Comparison of ENCODE assay signal across 21 cellular contexts in genomic region chr15:97126556-97127233, GRCh38.
DNase-seq lines count a peak whose midpoint lies in the region; ATAC-seq, FAIRE-seq and TF ChIP-seq lines count a peak whose summit lies in the region.
"Had no signal": no experiment of that assay in that cellular context is flagged by ENCODE, and none has a peak within 500 bp of the region (broad histone marks: within the 10 kb centered on the region; RNA-seq: fewer than 3 reads in every experiment).

No MANE protein-coding gene starts in this region.

- H2BK120ac ChIP-seq in H9 (ENCODE audit: low read depth, low read length, poor library complexity, severe bottlenecking) = no peak overlapping the region

- no peak overlapping the region for H3K4me2 ChIP-seq in H9 (ENCODE audit: insufficient read depth, insufficient read length, low read length)
- H3K4me2 ChIP-seq: KMS-11 had no signal

- no peak overlapping the region for H4K8ac ChIP-seq in H9 (replicated peaks; ENCODE audit: insufficient read length, low read depth, low read length)

- 0 out of 7 replicates have a peak, but pooled peaks cover 0 to under 1% (median 0%) of the 10 kb centered on the region in 3 experiments for H3K36me3 Mint-ChIP-seq in H9 (ENCODE audit: insufficient read depth in 1 of 3, low read depth in 3 of 3)
- H3K36me3 Mint-ChIP-seq: activated naive CD4-positive, alpha-beta T cell treated with anti-CD3 and anti-CD28 coated beads, Interleukin-2, amount 50 U/mL, for 72 hours; T-cell had no signal

- no peaks in the 10 kb centered on the region; the same call in 1 of the 2 replicates for H3K27me3 Mint-ChIP-seq in H9 (ENCODE audit: low read depth)
- H3K27me3 Mint-ChIP-seq: stimulated activated naive CD8-positive, alpha-beta T cell treated with anti-CD3 and anti-CD28 coated beads, Interleukin-15, amount 100 ng/mL, for 72 hours; T-cell had no signal

- no peaks in the 10 kb centered on the region for H4K20me1 ChIP-seq in H9 (ENCODE audit: control insufficient read depth, insufficient read depth, insufficient read length)

- no peak overlapping the region for H3T11ph ChIP-seq in H9 (ENCODE audit: low read length)

- no peak for FAIRE-seq in RCC 7860 (lab: Jason Lieb, UNC)

- H3K56ac ChIP-seq in H9 (ENCODE audit: insufficient read length, low read depth, low read length) = no peak overlapping the region

- no peak overlapping the region for H3K9ac ChIP-seq in H9 (ENCODE audit: extremely low read depth, insufficient read length, low read length)
- H3K9ac ChIP-seq: KMS-11 had no signal

- ATAC-seq in left lobe of liver = no peak
- ATAC-seq: activated naive CD4-positive, alpha-beta T cell treated with anti-CD3 and anti-CD28 coated beads, Interleukin-2, amount 50 U/mL, for 72 hours; stimulated activated naive CD8-positive, alpha-beta T cell treated with anti-CD3 and anti-CD28 coated beads, Interleukin-15, amount 100 ng/mL, for 72 hours; T-cell had no signal

- H4K91ac ChIP-seq in H9 (ENCODE audit: insufficient read length, low read depth, low read length) = no peak overlapping the region

- no peak overlapping the region for H3K27ac Mint-ChIP-seq in H9
- H3K27ac Mint-ChIP-seq: activated naive CD4-positive, alpha-beta T cell treated with anti-CD3 and anti-CD28 coated beads, Interleukin-2, amount 50 U/mL, for 72 hours; T-cell had no signal

- no peaks in the 10 kb centered on the region for H3K27me3 ChIP-seq in H9 (ENCODE audit: insufficient read depth, low read length)
- H3K27me3 ChIP-seq: neutrophil, tibial nerve had no signal

- no peak overlapping the region for H3K4me3 Mint-ChIP-seq in H9
- H3K4me3 Mint-ChIP-seq: stimulated activated naive CD8-positive, alpha-beta T cell treated with anti-CD3 and anti-CD28 coated beads, Interleukin-15, amount 100 ng/mL, for 72 hours; T-cell had no signal

- no peak overlapping the region for H2AK5ac ChIP-seq in H9 (ENCODE audit: insufficient read length, low read length)

- H3K79me1 ChIP-seq in H9 (ENCODE audit: insufficient read depth, low read depth, low read length, poor library complexity, severe bottlenecking) = no peaks in the 10 kb centered on the region

- DNase-seq in H9 = peak; percentile 41
- DNase-seq in RCC 7860 (ENCODE audit: low spot score) = peak; percentile 25
- DNase-seq in epithelial cell of esophagus (ENCODE audit: low read depth) = peak; percentile 48
- peak; percentile 51 for DNase-seq in retinal pigment epithelial cell (ENCODE audit: low read depth)
- DNase-seq in DMS53 (lab: John Stamatoyannopoulos, UW) = no peak
- no peak for DNase-seq in left lobe of liver (ENCODE audit: low spot score)
- no peak for DNase-seq in NCI-H526 treated with DMSO at 0.1 percent for 48 hours (lab: John Stamatoyannopoulos, UW)
- DNase-seq: activated CD4-positive, alpha-beta T cell treated with anti-CD3 and anti-CD28 coated beads for 4 hours; AML-193; left ventricle myocardium inferior; NCI-H1048; NCI-H2081; NCI-H524 treated with DMSO at 0.1 percent for 48 hours; SHP77 treated with DMSO at 0.1 percent for 48 hours; stimulated activated CD4-positive, alpha-beta T cell treated with anti-CD3 and anti-CD28 coated beads, Interleukin-4, amount 100 ng/mL, for 4 hours; stimulated activated naive CD8-positive, alpha-beta T cell treated with anti-CD3 and anti-CD28 coated beads, Interleukin-15, amount 100 ng/mL, for 72 hours; T-cell had no signal

- no peaks in the 10 kb centered on the region for H3K4me1 Mint-ChIP-seq in H9
- H3K4me1 Mint-ChIP-seq: stimulated activated naive CD8-positive, alpha-beta T cell treated with anti-CD3 and anti-CD28 coated beads, Interleukin-15, amount 100 ng/mL, for 72 hours; T-cell had no signal

- H3K4me1 ChIP-seq in H9 (ENCODE audit: insufficient read depth, low read length) = no peaks in the 10 kb centered on the region
- H3K4me1 ChIP-seq: left ventricle myocardium inferior, tibial nerve had no signal

- H3K27ac ChIP-seq in H9 (ENCODE audit: insufficient read length, low read depth, low read length) = no peak overlapping the region
- H3K27ac ChIP-seq: KMS-11, left ventricle myocardium inferior, neutrophil, tibial nerve had no signal

- no peaks in the 10 kb centered on the region for H3K9me3 ChIP-seq in H9 (ENCODE audit: control insufficient read depth, low read depth, low read length)
- H3K9me3 ChIP-seq: neutrophil had no signal

- no peak overlapping the region for H3K18ac ChIP-seq in H9 (ENCODE audit: insufficient read length, low read depth, low read length)

- WGBS in H9 (ENCODE audit: extremely low coverage, insufficient read length, low lambda C conversion rate) = no CpG with 5 or more reads among the region's 4 CpGs

- no peak overlapping the region for H2BK20ac ChIP-seq in H9 (ENCODE audit: low read depth, low read length, poor library complexity, severe bottlenecking)

- no peak overlapping the region for H2AFZ ChIP-seq in H9 (ENCODE audit: low read length)

- no peak overlapping the region for H2BK15ac ChIP-seq in H9 (ENCODE audit: low read depth, low read length)

- no peak overlapping the region for H2BK12ac ChIP-seq in H9 (ENCODE audit: insufficient read length, low read depth, low read length)

- no peak overlapping the region for H3K4ac ChIP-seq in H9 (ENCODE audit: low read depth, low read length)

- no peaks in the 10 kb centered on the region for H3K9me3 Mint-ChIP-seq in H9

- TF ChIP-seq CTCF in H9 (conservative IDR thresholded peaks at IDR 0.05) (peak; percentile 50), epithelial cell of esophagus (IDR thresholded peaks at IDR 0.05; ENCODE audit: insufficient read depth, low read depth, low read length, missing control alignments) (no peak), retinal pigment epithelial cell (conservative IDR thresholded peaks at IDR 0.05; ENCODE audit: low read depth, low read length) (peak; percentile 39)

- H3K23me2 ChIP-seq in H9 (ENCODE audit: insufficient read length, low read depth, low read length, poor library complexity, severe bottlenecking) = no peaks in the 10 kb centered on the region

- no peak overlapping the region for H3K23ac ChIP-seq in H9 (ENCODE audit: insufficient read length, low read depth, low read length)

- no peak overlapping the region for H2BK5ac ChIP-seq in H9 (ENCODE audit: insufficient read length, low read length)

- no peak overlapping the region for H3K14ac ChIP-seq in H9 (ENCODE audit: insufficient read depth, low read length)

- no peak overlapping the region for H3K4me3 ChIP-seq in epithelial cell of esophagus (ENCODE audit: low read length)
- no peak overlapping the region for H3K4me3 ChIP-seq in retinal pigment epithelial cell (ENCODE audit: low read length)
- H3K4me3 ChIP-seq: left ventricle myocardium inferior, tibial nerve had no signal

- no peak overlapping the region for H4K5ac ChIP-seq in H9 (ENCODE audit: insufficient read length, low read depth, low read length)

- no peaks in the 10 kb centered on the region for H3K79me2 ChIP-seq in H9 (ENCODE audit: insufficient read depth, low read length)

Comparison
In these comparisons a context has a peak if more than half of its experiments do, and no peak if none do; other contexts are left out.
1. DNase-seq: peak in H9 (single experiment), RCC 7860 (single experiment), epithelial cell of esophagus (single experiment) and retinal pigment epithelial cell (single experiment); none in DMS53 (single experiment), left lobe of liver (single experiment) and NCI-H526 treated with DMSO at 0.1 percent for 48 hours (single experiment).